ENCODE assay signal across 1 cellular context in genomic region chr9:125544988-125545651, GRCh38.
TF ChIP-seq lines count a peak whose summit lies in the region.

No MANE protein-coding gene starts in this region.

TF ChIP-seq in SK-N-SH, 30 proteins besides CTCF, POLR2A, EP300 and RAD21 (continued from another document):
- TF ChIP-seq ZBTB33 (IDR thresholded peaks at IDR 0.05; ENCODE audit: borderline replicate concordance, low read depth), result peak; percentile 85
- TF ChIP-seq FOSL2 (IDR thresholded peaks at IDR 0.05; ENCODE audit: borderline replicate concordance, low read depth), result peak; percentile 78
- no peak for TF ChIP-seq USF2 (IDR thresholded peaks at IDR 0.05; ENCODE audit: borderline replicate concordance, low read depth, low read length)
- peak; percentile 34; the same call in 1 of the 2 replicates for TF ChIP-seq ELF1 (IDR thresholded peaks at IDR 0.05)
- no peak for TF ChIP-seq RFX5 (IDR thresholded peaks at IDR 0.05; ENCODE audit: low read length)
- no peak; the same call in 1 of the 2 replicates for TF ChIP-seq GABPA (IDR thresholded peaks at IDR 0.05; ENCODE audit: low read depth)
- TF ChIP-seq JUND (IDR thresholded peaks at IDR 0.05), result peak; percentile 95
- peak; percentile 90 for TF ChIP-seq POLR2AphosphoS5 (IDR thresholded peaks at IDR 0.05; ENCODE audit: low read depth, low read length)
- peak; percentile 94 for TF ChIP-seq MEF2A (IDR thresholded peaks at IDR 0.05; ENCODE audit: borderline replicate concordance, low read depth)
- no peak for TF ChIP-seq IRF3 (IDR thresholded peaks at IDR 0.05; ENCODE audit: low read depth, low read length)
- peak; percentile 76 for TF ChIP-seq YY1 (IDR thresholded peaks at IDR 0.05; ENCODE audit: low read depth)
- TF ChIP-seq NFIC (IDR thresholded peaks at IDR 0.05; ENCODE audit: borderline replicate concordance), result peak; percentile 99
- TF ChIP-seq MXI1 (IDR thresholded peaks at IDR 0.05; ENCODE audit: low read depth, low read length), result no peak
- no peak for TF ChIP-seq SMC3 (IDR thresholded peaks at IDR 0.05; ENCODE audit: low read depth, low read length)
- TF ChIP-seq RCOR1 (IDR thresholded peaks at IDR 0.05; ENCODE audit: low read length), result no peak
